21 cellular contexts compared by ENCODE assay signal in genomic region chr3:141345528-141345927, GRCh38.
"Had no signal": no experiment of that assay in that cellular context is flagged by ENCODE, and none has a peak within 500 bp of the region (broad histone marks: within the 10 kb centered on the region; RNA-seq: fewer than 3 reads in every experiment).

No MANE protein-coding gene starts in this region.

- H3K4me3 ChIP-seq: lung, neural progenitor cell, pancreas, testis, tibial nerve had no signal

- H3K9ac ChIP-seq: neural progenitor cell had no signal

- H3K9me3 ChIP-seq: pancreas, testis had no signal

- H3K4me1 ChIP-seq: neural progenitor cell, pancreas, testis, tibial nerve had no signal

- H3K27me3 ChIP-seq: neural progenitor cell, pancreas, testis, tibial nerve had no signal

- H3K27ac ChIP-seq: neural progenitor cell, pancreas, testis had no signal

- H3K36me3 ChIP-seq: neural progenitor cell, pancreas, tibial nerve had no signal

- ATAC-seq: left cardiac atrium; left ventricle myocardium superior; natural killer cell treated with Interleukin-12 subunit alpha and Interleukin-12 subunit beta and Interleukin-15 and Interleukin-18, amount 100 ng/mL, for 72 hours; pancreas; right cardiac atrium; stimulated activated effector memory CD8-positive, alpha-beta T cell treated with anti-CD3 and anti-CD28 coated beads, Interleukin-12 subunit alpha, Interleukin-12 subunit beta, amount 100 ng/mL, for 72 hours had no signal

- DNase-seq: central memory CD4-positive, alpha-beta T cell; cortex of kidney; endodermal cell; foreskin melanocyte; head of caudate nucleus; hippocampal formation; immature natural killer cell; kidney; left cardiac atrium; left ventricle myocardium superior; nucleus accumbens; pancreas; right cardiac atrium; stimulated activated CD4-positive, alpha-beta T cell treated with anti-CD3 and anti-CD28 coated beads, Interleukin-4, amount 100 ng/mL, for 1 hour; stimulated activated CD8-positive, alpha-beta memory T cell treated with anti-CD3 and anti-CD28 coated beads, Interleukin-4, amount 100 ng/mL, for 48 hours; testis had no signal
